8 cellular contexts compared by ENCODE assay signal in genomic region chr4:26859762-26860156, GRCh38. TPM values are rescaled to one million over a fixed set of nuclear protein-coding genes. Genes with fewer than 3 reads are reported as not detected.
DNase-seq lines count a peak whose midpoint lies in the region; ATAC-seq and TF ChIP-seq lines count a peak whose summit lies in the region.

No MANE protein-coding gene starts in this region.

- no peaks in the 10 kb centered on the region for H3K36me3 ChIP-seq in heart right ventricle
- H3K36me3 ChIP-seq in ascending aorta: no peaks in the 10 kb centered on the region
- H3K36me3 ChIP-seq in lung (ENCODE audit: control insufficient read depth in 2 of 2, insufficient read depth in 2 of 2, low read length in 2 of 2): no peaks in the 10 kb centered on the region
- no peaks in the 10 kb centered on the region for H3K36me3 ChIP-seq in vagina

- H3K9me3 ChIP-seq in heart right ventricle (no peaks in the 10 kb centered on the region), ascending aorta (no peaks in the 10 kb centered on the region), lung (ENCODE audit: control insufficient read depth in 2 of 2, insufficient read depth in 1 of 2, low read length in 1 of 2) (no peaks in the 10 kb centered on the region), vagina (no peaks in the 10 kb centered on the region)

- peak overlapping the region in 9 of 10 donors; percentile 86 to 99 (median 94) for H3K27ac ChIP-seq in heart right ventricle
- H3K27ac ChIP-seq in ascending aorta: peak overlapping the region in 1 of 2 donors; percentile 92
- peak overlapping the region; percentile 76 to 98 for H3K27ac ChIP-seq in lung (ENCODE audit: low read depth in 1 of 2, low read length in 1 of 2)
- H3K27ac ChIP-seq in vagina: peak overlapping the region; percentile 75

- TF ChIP-seq CTCF in heart right ventricle (IDR thresholded peaks at IDR 0.05): no peak
- no peak for TF ChIP-seq CTCF in ascending aorta (IDR thresholded peaks at IDR 0.05)
- TF ChIP-seq CTCF in lung (IDR thresholded peaks at IDR 0.05; ENCODE audit: control extremely low read depth, extremely low read depth): no peak
- no peak for TF ChIP-seq CTCF in vagina (IDR thresholded peaks at IDR 0.05)

- WGBS in heart right ventricle, 2 donors: 41 to 49% methylated on average over 5 of the region's 5 CpGs
- WGBS in lung, 2 donors: 47 to 54% methylated on average over 5 of the region's 5 CpGs

- H3K4me3 ChIP-seq in heart right ventricle: peak overlapping the region in 9 of 10 donors; percentile 72 to 93 (median 85)
- H3K4me3 ChIP-seq in ascending aorta: peak overlapping the region; percentile 95 to 100
- no peak overlapping the region for H3K4me3 ChIP-seq in lung
- H3K4me3 ChIP-seq in vagina: peak overlapping the region; percentile 83 to 92

- H3K27me3 ChIP-seq in heart right ventricle: no peaks in the 10 kb centered on the region
- H3K27me3 ChIP-seq in ascending aorta: no peaks in the 10 kb centered on the region
- no peaks in the 10 kb centered on the region for H3K27me3 ChIP-seq in lung (ENCODE audit: control insufficient read depth, insufficient read depth)
- no peaks in the 10 kb centered on the region for H3K27me3 ChIP-seq in vagina

- no peak for DNase-seq in heart right ventricle
- no peak for DNase-seq in Right ventricle myocardium superior
- no peak for DNase-seq in ascending aorta (ENCODE audit: low spot score in 2 of 2)
- DNase-seq in lung (ENCODE audit: low spot score): no peak
- DNase-seq in vagina (ENCODE audit: extremely low spot score in 2 of 2): no peak
- DNase-seq in 8988T: no peak

- H3K4me1 ChIP-seq in heart right ventricle (peaks cover 7 to 62% (median 50%) of the 10 kb centered on the region in 9 donors), ascending aorta (peaks cover 7 to 20% of the 10 kb centered on the region in 2 donors), lung (ENCODE audit: control insufficient read depth in 2 of 2, insufficient read depth in 2 of 2, low read length in 2 of 2) (peaks cover 0 to 5% of the 10 kb centered on the region in 2 donors), vagina (peaks cover 39% of the 10 kb centered on the region)

- ATAC-seq in heart right ventricle (no peak), Right ventricle myocardium superior (ENCODE audit: poor library complexity) (no peak), lung (ENCODE audit: insufficient read depth, low FRiP score) (no peak), GM18873 (IDR thresholded peaks at IDR 0.05; ENCODE audit: low FRiP score, unreplicated experiment) (no peak), GM18861 (IDR thresholded peaks at IDR 0.05; ENCODE audit: unreplicated experiment) (no peak)

- no peak for TF ChIP-seq POLR2A in vagina (IDR thresholded peaks at IDR 0.05)

- intact Hi-C loops in heart right ventricle (cut with DNase I): loop anchor here in 9 of 10 donors (2.0 to 10.0 kb wide), 10 partner anchors 43 to 275 kb away; partner anchors contain the start of gene TBC1D19 (in 2 of the 9)
- intact Hi-C loops in Right ventricle myocardium superior (cut with DNase I): loop anchor here (10.0 kb wide), 1 partner anchor 145 kb away; no protein-coding TSS in a partner anchor
- intact Hi-C loops in ascending aorta (cut with DNase I): loop anchor here (2.0 to 10.0 kb wide), 6 partner anchors 151 to 1625 kb away; partner anchors contain the start of genes ANAPC4, PI4K2B and TBC1D19
- intact Hi-C loops in vagina (cut with DNase I): no loop called here

RNA-seq across cellular contexts. Expression of gene STIM2, which starts 0.9 kb away (rescaled TPM):
- 10 to 100 TPM in 5 of 10 donors, 1 to 10 TPM in 5; 6.5 to 13.5 (median 9.6) TPM for total RNA-seq in heart right ventricle
- polyA plus RNA-seq in heart right ventricle: 10 to 100 TPM in 1 of 2 donors, 1 to 10 TPM in 1; 5.2 to 11.0 TPM
- total RNA-seq in Right ventricle myocardium superior: 9.7 TPM
- total RNA-seq in ascending aorta: 17.2 TPM
- total RNA-seq in lung: 10 to 100 TPM; 35.2 to 35.5 TPM
- 10 to 100 TPM; 12.7 to 16.7 TPM for polyA plus RNA-seq in lung
- total RNA-seq in vagina: 39.5 TPM
